Comparison of ENCODE assay signal across 23 cellular contexts in the genomic region with DNA sequence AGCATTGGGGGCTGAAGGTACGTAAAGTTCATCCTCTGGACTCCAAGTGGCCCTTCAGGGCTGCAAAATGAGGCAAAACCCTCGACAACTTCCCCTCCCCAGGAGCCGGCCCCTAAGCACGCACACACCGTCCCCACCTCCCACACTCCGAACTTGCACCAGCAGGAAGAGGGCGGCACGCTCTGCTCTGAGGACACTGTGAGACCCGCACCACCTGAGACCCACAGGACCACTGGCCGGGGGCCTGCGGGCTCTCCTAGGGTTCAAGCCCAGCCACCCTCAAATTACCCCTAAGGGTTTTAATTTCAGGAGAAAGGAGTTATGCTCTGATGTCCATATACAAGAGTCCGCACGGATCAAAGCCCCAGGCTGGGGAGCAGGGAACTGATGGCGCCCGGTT. TPM values are rescaled to one million over a fixed set of nuclear protein-coding genes. Genes with fewer than 3 reads are reported as not detected.
DNase-seq lines count a peak whose midpoint lies in the region; ATAC-seq and TF ChIP-seq lines count a peak whose summit lies in the region.
"Had no signal": no experiment of that assay in that cellular context is flagged by ENCODE, and none has a peak within 500 bp of the region (broad histone marks: within the 10 kb centered on the region; RNA-seq: fewer than 3 reads in every experiment).

No MANE protein-coding gene starts in this region.

- no peaks in the 10 kb centered on the region for H3K4me1 ChIP-seq in right atrium auricular region
- H3K4me1 ChIP-seq in neural progenitor cell, result no peaks in the 10 kb centered on the region
- no peaks in the 10 kb centered on the region for H3K4me1 ChIP-seq in psoas muscle
- H3K4me1 ChIP-seq: BE2C, BLaER1 had no signal

- intact Hi-C loops in Right ventricle myocardium inferior (cut with DNase I), result no loop called here
- intact Hi-C loops in dorsolateral prefrontal cortex (cut with DNase I), result loop anchor here in 1 of 2 donors (10.0 kb wide), 1 partner anchor 181 kb away; no protein-coding TSS in a partner anchor
- intact Hi-C loops in psoas muscle (cut with DNase I), result no loop called here

- peak overlapping the region; percentile 37 for H3K9ac ChIP-seq in neural progenitor cell
- H3K9ac ChIP-seq: BLaER1 had no signal

- H3K4me3 ChIP-seq in right atrium auricular region (no peak overlapping the region), dorsolateral prefrontal cortex (no peak overlapping the region), neural progenitor cell (no peak overlapping the region), psoas muscle (no peak overlapping the region)
- H3K4me3 ChIP-seq: BLaER1 had no signal

- no peaks in the 10 kb centered on the region for H3F3A ChIP-seq in neural progenitor cell (ENCODE audit: low read depth)

- no peaks in the 10 kb centered on the region for H3K79me2 ChIP-seq in neural progenitor cell (ENCODE audit: low read depth)

- ATAC-seq in Right ventricle myocardium inferior, result no peak
- no peak for ATAC-seq in HG03571 (IDR thresholded peaks at IDR 0.05; ENCODE audit: unreplicated experiment)
- no peak for ATAC-seq in psoas muscle

- H3K9me3 Mint-ChIP-seq in neural progenitor cell, result no peaks in the 10 kb centered on the region
- H3K9me3 Mint-ChIP-seq: CD14-positive monocyte; CD4-positive, alpha-beta memory T cell; CD4-positive, CD25-positive, alpha-beta regulatory T cell; CD8-positive, alpha-beta memory T cell had no signal

- peaks cover 3% of the 10 kb centered on the region for H3K4me1 Mint-ChIP-seq in neural progenitor cell
- H3K4me1 Mint-ChIP-seq: CD14-positive monocyte; CD4-positive, CD25-positive, alpha-beta regulatory T cell; CD8-positive, alpha-beta memory T cell had no signal

- H3K27me3 Mint-ChIP-seq in neural progenitor cell (ENCODE audit: insufficient read depth, low read depth), result peaks cover 3% of the 10 kb centered on the region
- H3K27me3 Mint-ChIP-seq: CD4-positive, alpha-beta memory T cell; CD4-positive, CD25-positive, alpha-beta regulatory T cell; CD8-positive, alpha-beta memory T cell had no signal

- peaks cover 4% of the 10 kb centered on the region for H3K36me3 Mint-ChIP-seq in neural progenitor cell
- H3K36me3 Mint-ChIP-seq: CD14-positive monocyte had no signal

- H3K27ac ChIP-seq in right atrium auricular region (peak overlapping the region; percentile 36 to 48), dorsolateral prefrontal cortex (peak overlapping the region in 46 of 59 donors; percentile 9 to 87 (median 64)), neural progenitor cell (no peak overlapping the region), psoas muscle (no peak overlapping the region)
- H3K27ac ChIP-seq: BLaER1 had no signal

- DNase-seq in right atrium auricular region (ENCODE audit: low spot score) (no peak), Right ventricle myocardium inferior (ENCODE audit: missing footprints) (no peak), dorsolateral prefrontal cortex (no peak), neural progenitor cell (ENCODE audit: low spot score) (no peak), psoas muscle (no peak)
- DNase-seq in activated CD4-positive, alpha-beta T cell treated with anti-CD3 and anti-CD28 coated beads for 1 hour, result no peak
- DNase-seq: 8988T; ACHN; BE2C; CD4-positive, alpha-beta memory T cell; CD4-positive, CD25-positive, alpha-beta regulatory T cell; CD8-positive, alpha-beta memory T cell; COR-L47; DMS 273 treated with DMSO at 0.1 percent for 48 hours; DMS153; DMS53; DMS79; DND-41; EL; GDM1 had no signal

- H3K36me3 ChIP-seq in right atrium auricular region (peaks cover 46% of the 10 kb centered on the region), neural progenitor cell (no peaks in the 10 kb centered on the region), psoas muscle (ENCODE audit: insufficient read depth in 1 of 2, low read depth in 1 of 2) (peaks cover 0 to 67% of the 10 kb centered on the region in 2 donors)
- H3K36me3 ChIP-seq: BE2C had no signal

- no peaks in the 10 kb centered on the region for H4K20me1 ChIP-seq in neural progenitor cell (ENCODE audit: low read depth)

- H3K27me3 ChIP-seq in right atrium auricular region (no peaks in the 10 kb centered on the region), dorsolateral prefrontal cortex (no peaks in the 10 kb centered on the region), neural progenitor cell (no peaks in the 10 kb centered on the region), psoas muscle (ENCODE audit: insufficient read depth in 3 of 3, low read length in 2 of 3) (no peaks in the 10 kb centered on the region)
- H3K27me3 ChIP-seq: BE2C, BLaER1 had no signal

- 88 to 95% (median 93%) methylated on average over 15 of the region's 15 CpGs for WGBS in psoas muscle, 3 donors

- no peak overlapping the region for H3K4me3 Mint-ChIP-seq in neural progenitor cell
- H3K4me3 Mint-ChIP-seq: CD14-positive monocyte; CD4-positive, alpha-beta memory T cell; CD4-positive, CD25-positive, alpha-beta regulatory T cell; CD8-positive, alpha-beta memory T cell had no signal

- H3K4me2 ChIP-seq in neural progenitor cell, result no peak overlapping the region
- H3K4me2 ChIP-seq: BLaER1 had no signal

- H3K9me3 ChIP-seq in right atrium auricular region (no peaks in the 10 kb centered on the region), neural progenitor cell (ENCODE audit: low read depth) (no peaks in the 10 kb centered on the region), psoas muscle (no peaks in the 10 kb centered on the region)
- H3K9me3 ChIP-seq: BE2C, BLaER1 had no signal

- TF ChIP-seq CTCF in right atrium auricular region (IDR thresholded peaks at IDR 0.05) (no peak), dorsolateral prefrontal cortex (IDR thresholded peaks at IDR 0.05 in 54 of 56, conservative IDR thresholded peaks at IDR 0.05 in 2 of 56; ENCODE audit: low read depth in 1 of 56, partially characterized antibody in 56 of 56) (no peak), neural progenitor cell (IDR thresholded peaks at IDR 0.05) (no peak), psoas muscle (IDR thresholded peaks at IDR 0.05) (no peak)

- H3K27ac Mint-ChIP-seq in neural progenitor cell, result no peak overlapping the region
- H3K27ac Mint-ChIP-seq: CD14-positive monocyte; CD4-positive, alpha-beta memory T cell; CD4-positive, CD25-positive, alpha-beta regulatory T cell; CD8-positive, alpha-beta memory T cell had no signal

- H2AFZ ChIP-seq in neural progenitor cell (replicated peaks), result no peak overlapping the region

RNA-seq across cellular contexts. Expression of a gene that starts 49.7 kb away (rescaled TPM):
- total RNA-seq in right atrium auricular region (10 to 100 TPM; 10.5 to 14.1 TPM), Right ventricle myocardium inferior (23.2 TPM), dorsolateral prefrontal cortex (10 to 100 TPM; 14.9 to 53.3 (median 31.3) TPM), neural progenitor cell (ENCODE audit: low replicate concordance) (16.6 and 29.2 TPM in 2 replicates), psoas muscle (10 to 100 TPM in 2 of 4 donors, 1 to 10 TPM in 2; 5.6 to 19.4 (median 8.3) TPM)
- 10 to 100 TPM in 1 of 3 donors, 1 to 10 TPM in 2; 7.8 to 27.4 (median 9.9) TPM for polyA plus RNA-seq in psoas muscle

Comparison
In these comparisons a context has a peak if more than half of its experiments do, and no peak if none do; other contexts are left out.
1. H3K27ac ChIP-seq: peak in right atrium auricular region (2 of 2) and dorsolateral prefrontal cortex (46 of 59); none in neural progenitor cell (single experiment) and psoas muscle (single experiment).